In the genomic region with DNA sequence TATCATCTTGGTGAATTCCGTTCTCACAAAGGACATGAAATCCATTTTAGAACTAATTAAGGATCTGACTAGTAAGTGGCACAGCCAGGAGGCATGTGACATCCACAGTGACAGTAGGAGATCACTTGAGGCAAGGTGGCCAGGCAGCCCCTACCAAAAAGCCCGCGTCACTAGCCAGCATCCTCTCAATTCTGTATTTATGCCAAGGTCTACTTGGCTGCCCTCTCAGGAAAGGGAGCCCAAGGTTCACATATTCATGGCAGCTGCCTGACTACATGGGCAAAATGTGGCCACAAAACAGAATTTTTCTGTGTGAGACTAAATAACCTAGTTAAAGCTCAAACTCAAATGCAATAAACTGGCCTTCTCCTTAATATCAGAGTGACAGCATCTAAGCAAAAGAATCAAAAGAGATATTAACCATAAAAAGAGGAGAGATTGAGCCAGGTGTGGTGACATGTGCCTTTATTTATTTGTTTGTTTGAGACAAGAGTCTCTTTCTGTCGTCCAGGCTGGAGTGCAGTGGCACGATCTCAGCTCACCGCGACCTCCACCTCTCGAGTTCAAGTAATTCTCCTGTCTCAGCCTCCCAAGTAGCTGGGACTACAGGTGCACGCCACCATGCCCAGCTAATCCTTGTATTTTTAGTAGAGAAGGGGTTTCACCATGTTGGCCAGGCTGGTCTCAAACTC, we compare ENCODE assay signal across 15 cellular contexts. TPM values are rescaled to one million over a fixed set of nuclear protein-coding genes. Genes with fewer than 3 reads are reported as not detected.
A peak's percentile ranks its signal among the peaks of the same experiment; 100 is the strongest.
DNase-seq lines count a peak whose midpoint lies in the region; ATAC-seq, FAIRE-seq and TF ChIP-seq lines count a peak whose summit lies in the region.
"Had no signal": no experiment of that assay in that cellular context is flagged by ENCODE, and none has a peak within 500 bp of the region (broad histone marks: within the 10 kb centered on the region; RNA-seq: fewer than 3 reads in every experiment).

No MANE protein-coding gene starts in this region.

- H3K4me3 Mint-ChIP-seq in activated CD4-positive, alpha-beta T cell treated with anti-CD3 and anti-CD28 coated beads, Interleukin-2, amount 10 ng/mL, durations not matched to agents 24 days and 14 days = no peak overlapping the region
- H3K4me3 Mint-ChIP-seq: CD4-positive, CD25-positive, alpha-beta regulatory T cell; GM23338; IgD-negative memory B cell had no signal

- no peak overlapping the region for H3K27ac ChIP-seq in psoas muscle

- no peaks in the 10 kb centered on the region for H3K4me1 ChIP-seq in psoas muscle

- peak; percentile 69 for FAIRE-seq in GM19239 (lab: Jason Lieb, UNC)

- no peak overlapping the region for H3K4me3 ChIP-seq in psoas muscle
- H3K4me3 ChIP-seq: GM23338 had no signal

- no peaks in the 10 kb centered on the region for H3K27me3 Mint-ChIP-seq in activated CD4-positive, alpha-beta T cell treated with anti-CD3 and anti-CD28 coated beads, Interleukin-2, amount 10 ng/mL, durations not matched to agents 24 days and 14 days
- H3K27me3 Mint-ChIP-seq: CD4-positive, CD25-positive, alpha-beta regulatory T cell had no signal

- H3K9me3 ChIP-seq in psoas muscle = no peaks in the 10 kb centered on the region

- H3K36me3 ChIP-seq in psoas muscle (ENCODE audit: insufficient read depth in 1 of 2, low read depth in 1 of 2) = no peaks in the 10 kb centered on the region

- peaks cover 62% of the 10 kb centered on the region for H3K4me1 Mint-ChIP-seq in activated CD4-positive, alpha-beta T cell treated with anti-CD3 and anti-CD28 coated beads, Interleukin-2, amount 10 ng/mL, durations not matched to agents 24 days and 14 days

- peaks cover 0 to 6% (median 0%) of the 10 kb centered on the region in 3 donors for H3K27me3 ChIP-seq in psoas muscle (ENCODE audit: insufficient read depth in 3 of 3, low read length in 2 of 3)

- ATAC-seq in GM19035 (IDR thresholded peaks at IDR 0.05; ENCODE audit: unreplicated experiment) (no peak), psoas muscle (no peak)
- ATAC-seq: GM23338 had no signal

- 67 to 76% (median 67%) methylated on average over 9 of the region's 9 CpGs for WGBS in psoas muscle, 3 donors

- peaks cover 24% of the 10 kb centered on the region for H3K36me3 Mint-ChIP-seq in activated CD4-positive, alpha-beta T cell treated with anti-CD3 and anti-CD28 coated beads, Interleukin-2, amount 10 ng/mL, durations not matched to agents 24 days and 14 days (ENCODE audit: low read depth)
- H3K36me3 Mint-ChIP-seq: CD4-positive, CD25-positive, alpha-beta regulatory T cell; IgD-negative memory B cell had no signal

- intact Hi-C loops in activated CD4-positive, alpha-beta T cell treated with anti-CD3 and anti-CD28 coated beads, Interleukin-2, amount 10 ng/mL, durations not matched to agents 24 days and 14 days (cut with micrococcal nuclease) = loop anchor here (10.0 kb wide), 1 partner anchor 87 kb away; no protein-coding TSS in a partner anchor
- intact Hi-C loops in psoas muscle (cut with DNase I) = no loop called here

- no peaks in the 10 kb centered on the region for H3K9me3 Mint-ChIP-seq in activated CD4-positive, alpha-beta T cell treated with anti-CD3 and anti-CD28 coated beads, Interleukin-2, amount 10 ng/mL, durations not matched to agents 24 days and 14 days
- H3K9me3 Mint-ChIP-seq: GM23338, IgD-negative memory B cell had no signal

- no peak for TF ChIP-seq CTCF in psoas muscle (IDR thresholded peaks at IDR 0.05)

- peak overlapping the region; percentile 65 for H3K27ac Mint-ChIP-seq in activated CD4-positive, alpha-beta T cell treated with anti-CD3 and anti-CD28 coated beads, Interleukin-2, amount 10 ng/mL, durations not matched to agents 24 days and 14 days
- H3K27ac Mint-ChIP-seq: GM23338, IgD-negative memory B cell had no signal

- no peak for DNase-seq in activated CD4-positive, alpha-beta T cell treated with anti-CD3 and anti-CD28 coated beads, Interleukin-2, amount 10 ng/mL, durations not matched to agents 24 days and 14 days
- DNase-seq in activated CD4-positive, alpha-beta T cell treated with anti-CD3 and anti-CD28 coated beads, Interleukin-2, amount 50 U/mL, for 48 hours = no peak
- DNase-seq in GM19239 (ENCODE audit: insufficient read length, low spot score) = no peak
- DNase-seq in NCI-H82 treated with DMSO at 0.1 percent for 48 hours (lab: John Stamatoyannopoulos, UW; ENCODE audit: unreplicated experiment) = peak; percentile 31
- DNase-seq in medulla oblongata (ENCODE audit: extremely low spot score) = peak; percentile 2
- DNase-seq in psoas muscle = no peak
- DNase-seq: AML-193; CD4-positive, CD25-positive, alpha-beta regulatory T cell; DMS53; NCI-H1417 treated with DMSO at 0.1 percent for 48 hours; NCI-H774; SHP77 treated with DMSO at 0.1 percent for 48 hours had no signal

RNA-seq across cellular contexts. Expression of a gene that starts 51.5 kb away (rescaled TPM):
- total RNA-seq in activated CD4-positive, alpha-beta T cell treated with anti-CD3 and anti-CD28 coated beads, Interleukin-2, amount 10 ng/mL, durations not matched to agents 24 days and 14 days = 37.7 and 43.8 TPM in 2 replicates
- 10 to 100 TPM in 3 of 4 donors, 1 to 10 TPM in 1; 8.2 to 14.0 (median 11.1) TPM for total RNA-seq in psoas muscle
- polyA plus RNA-seq in psoas muscle = 1 to 10 TPM; 1.5 to 6.5 (median 5.3) TPM

Comparison
In these comparisons a context has a peak if more than half of its experiments do, and no peak if none do; other contexts are left out.
1. DNase-seq: peak in NCI-H82 treated with DMSO at 0.1 percent for 48 hours (single experiment) and medulla oblongata (single experiment); none in activated CD4-positive, alpha-beta T cell treated with anti-CD3 and anti-CD28 coated beads, Interleukin-2, amount 10 ng/mL, durations not matched to agents 24 days and 14 days (single experiment), activated CD4-positive, alpha-beta T cell treated with anti-CD3 and anti-CD28 coated beads, Interleukin-2, amount 50 U/mL, for 48 hours (0 of 2), GM19239 (single experiment) and psoas muscle (0 of 2).